12 cellular contexts compared by ENCODE assay signal in the genomic region with DNA sequence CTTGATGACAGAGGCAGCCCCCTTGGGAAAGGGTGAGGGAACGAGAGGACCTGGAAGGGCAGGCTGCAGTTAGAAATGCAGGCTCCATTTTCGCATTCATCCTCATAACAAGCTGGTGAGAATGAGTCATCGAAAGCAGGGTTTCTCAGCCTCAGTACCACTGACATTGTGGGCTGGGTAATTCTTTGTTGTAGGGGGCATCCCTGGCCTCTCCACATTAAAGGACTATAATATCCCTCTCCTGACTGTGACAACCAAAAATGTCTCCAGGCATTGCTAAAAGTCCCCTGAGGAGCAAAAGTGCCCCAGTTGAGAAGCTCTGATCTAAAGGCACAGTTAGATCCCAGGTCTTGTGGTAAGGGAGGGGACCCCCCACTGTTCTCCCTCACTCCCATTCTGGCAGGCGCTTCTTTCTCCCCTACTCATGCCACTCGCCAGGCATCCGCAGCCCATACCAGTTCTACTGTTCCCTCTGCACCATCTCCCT. TPM values are rescaled to one million over a fixed set of nuclear protein-coding genes. Genes with fewer than 3 reads are reported as not detected.
DNase-seq lines count a peak whose midpoint lies in the region; ATAC-seq and TF ChIP-seq lines count a peak whose summit lies in the region.
"Had no signal": no experiment of that assay in that cellular context is flagged by ENCODE, and none has a peak within 500 bp of the region (broad histone marks: within the 10 kb centered on the region; RNA-seq: fewer than 3 reads in every experiment).

No MANE protein-coding gene starts in this region.

- peak overlapping the region; percentile 15; the same call in 1 of the 2 replicates for H2AFZ ChIP-seq in KMS-11 (ENCODE audit: low read depth)

- peak; percentile 77 for DNase-seq in GM12865 (ENCODE audit: low read depth)
- peak; percentile 50 for DNase-seq in mesendoderm
- DNase-seq in MV-4-11 (lab: John Stamatoyannopoulos, UW), result no peak
- no peak for DNase-seq in pons (ENCODE audit: low spot score)
- DNase-seq: adrenal gland, DMS153, hippocampal formation, NCI-H2081, right cardiac atrium had no signal

- H3K79me1 ChIP-seq in mesendoderm (ENCODE audit: low read length), result no peaks in the 10 kb centered on the region

- H3K4me3 ChIP-seq in GM12865 (ENCODE audit: low read depth, low read length) (no peak overlapping the region), KMS-11 (IDR thresholded peaks at IDR 0.05; ENCODE audit: insufficient read depth, low read depth, low read length) (peak overlapping the region; percentile 45), mesendoderm (ENCODE audit: low read length) (no peak overlapping the region)
- H3K4me3 ChIP-seq: adrenal gland had no signal

- H4K8ac ChIP-seq in mesendoderm (ENCODE audit: low read depth, low read length), result no peak overlapping the region

- no peak overlapping the region for H2BK15ac ChIP-seq in mesendoderm (replicated peaks; ENCODE audit: low read depth)

- H3K23ac ChIP-seq in mesendoderm (ENCODE audit: low read length), result no peak overlapping the region

- WGBS in mesendoderm (ENCODE audit: extremely low coverage, insufficient coverage, low lambda C conversion rate), result no CpG with 5 or more reads among the region's 6 CpGs

- no peaks in the 10 kb centered on the region for H4K20me1 ChIP-seq in KMS-11 (ENCODE audit: insufficient read depth)

- H3K9ac ChIP-seq in KMS-11 (no peak overlapping the region), mesendoderm (ENCODE audit: low read length) (no peak overlapping the region)

- H3K27ac ChIP-seq in KMS-11 (no peak overlapping the region; the same call in 1 of the 2 replicates), mesendoderm (ENCODE audit: low read depth, low read length) (no peak overlapping the region)
- H3K27ac ChIP-seq: adrenal gland had no signal

- H3K79me2 ChIP-seq in KMS-11 (ENCODE audit: insufficient read depth, low read depth), result no peaks in the 10 kb centered on the region
- H3K79me2 ChIP-seq in mesendoderm (ENCODE audit: control insufficient read depth, insufficient read depth, low read length), result no peaks in the 10 kb centered on the region

- H3K18ac ChIP-seq in mesendoderm (ENCODE audit: low read length), result no peak overlapping the region

- peak overlapping the region; percentile 44 for H3K4me2 ChIP-seq in KMS-11
- H3K4me2 ChIP-seq in mesendoderm (ENCODE audit: low read length), result no peak overlapping the region

- H2AK5ac ChIP-seq in mesendoderm (ENCODE audit: low read length), result no peak overlapping the region

- H3K36me3 ChIP-seq in KMS-11 (ENCODE audit: insufficient read depth) (no peaks in the 10 kb centered on the region), mesendoderm (ENCODE audit: control insufficient read depth, insufficient read depth, low read length) (no peaks in the 10 kb centered on the region)
- H3K36me3 ChIP-seq: adrenal gland had no signal

- no peak overlapping the region for H3K56ac ChIP-seq in mesendoderm (ENCODE audit: low read length)

- H2BK5ac ChIP-seq in mesendoderm (ENCODE audit: low read length), result no peak overlapping the region

- peaks cover 23% of the 10 kb centered on the region for H3K4me1 ChIP-seq in KMS-11 (ENCODE audit: low read depth, poor library complexity, severe bottlenecking)
- peaks cover 7% of the 10 kb centered on the region for H3K4me1 ChIP-seq in mesendoderm (ENCODE audit: control insufficient read depth, low read depth, low read length)
- H3K4me1 ChIP-seq: adrenal gland had no signal

- H4K5ac ChIP-seq in mesendoderm (ENCODE audit: low read length), result no peak overlapping the region

- ATAC-seq in GM18867 (IDR thresholded peaks at IDR 0.05; ENCODE audit: unreplicated experiment) (peak; percentile 47), HG02938 (IDR thresholded peaks at IDR 0.05; ENCODE audit: unreplicated experiment) (no peak)
- ATAC-seq: right cardiac atrium had no signal

- TF ChIP-seq CTCF in GM12865 (IDR thresholded peaks at IDR 0.05; ENCODE audit: insufficient read depth, low read depth, low read length, missing control alignments) (no peak), KMS-11 (conservative IDR thresholded peaks at IDR 0.05; ENCODE audit: low read depth, low read length) (no peak)

- no peak overlapping the region for H2BK120ac ChIP-seq in mesendoderm (ENCODE audit: low read depth, low read length)

- no peak overlapping the region for H3K4ac ChIP-seq in mesendoderm (ENCODE audit: low read depth, low read length)

- H3K27me3 ChIP-seq in KMS-11 (ENCODE audit: insufficient read depth, low read depth) (no peaks in the 10 kb centered on the region), mesendoderm (ENCODE audit: insufficient read depth, low read length, poor library complexity) (no peaks in the 10 kb centered on the region)
- H3K27me3 ChIP-seq: adrenal gland had no signal

RNA-seq across cellular contexts. Expression of a gene that starts 20.4 kb away (rescaled TPM):
- 0.28 TPM for polyA plus RNA-seq in mesendoderm (2013, experiment 1 of 2)
- 0.18 TPM for polyA plus RNA-seq in mesendoderm (2013, experiment 2 of 2)

Comparison
In these comparisons a context has a peak if more than half of its experiments do, and no peak if none do; other contexts are left out.
1. DNase-seq: peak in GM12865 (single experiment) and mesendoderm (single experiment); none in MV-4-11 (single experiment) and pons (single experiment).